Comparison of ENCODE assay signal across 11 cellular contexts in the genomic region with DNA sequence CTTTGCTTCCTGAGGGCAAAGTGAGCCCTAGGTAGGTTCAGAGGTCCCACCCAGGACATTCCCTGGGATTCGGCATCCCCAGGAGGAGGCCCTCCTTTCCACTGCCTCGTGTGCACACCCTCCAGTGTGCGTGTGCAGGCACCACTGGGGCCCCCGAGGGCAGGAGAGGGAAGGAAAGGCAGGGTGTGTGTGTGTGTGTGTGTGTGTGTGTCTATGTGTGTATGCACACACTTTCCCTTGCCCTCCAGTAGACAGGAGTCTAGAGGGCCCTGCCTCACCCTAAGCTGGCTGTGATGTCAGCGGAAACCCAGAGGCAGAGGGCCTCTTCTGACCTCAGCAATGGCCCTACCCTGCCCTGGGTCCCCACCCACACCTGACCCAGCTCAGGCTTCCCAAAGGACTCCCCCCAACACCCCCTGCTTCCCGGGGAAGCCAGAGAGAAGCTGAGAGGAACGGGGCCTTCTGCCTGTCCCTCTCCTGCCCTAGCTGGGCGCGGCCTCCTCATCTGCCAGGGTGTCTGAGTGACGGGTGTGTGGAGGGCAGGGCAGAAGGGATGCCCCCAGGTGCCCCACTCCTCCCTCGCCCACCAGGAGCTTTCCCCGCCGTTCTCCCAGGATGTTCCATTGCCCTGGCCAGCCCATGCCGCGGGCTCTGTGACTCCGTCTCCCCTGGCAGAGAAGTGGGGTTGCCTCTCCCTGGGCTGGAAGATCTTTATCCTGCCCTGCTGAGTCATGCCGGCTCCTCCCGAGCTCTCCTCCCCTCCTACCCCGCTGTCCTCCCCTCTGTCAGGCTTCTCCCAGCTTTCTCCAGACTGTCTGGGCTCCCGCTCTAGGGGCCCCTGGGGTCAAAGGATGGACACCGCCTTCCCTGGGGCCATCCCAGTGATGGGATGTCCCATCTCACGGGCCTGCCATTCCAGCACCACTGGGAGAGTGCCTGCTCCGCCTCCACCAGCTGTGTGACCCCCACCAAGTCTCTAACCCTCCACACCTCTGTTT. TPM values are rescaled to one million over a fixed set of nuclear protein-coding genes. Genes with fewer than 3 reads are reported as not detected.
DNase-seq lines count a peak whose midpoint lies in the region; ATAC-seq and TF ChIP-seq lines count a peak whose summit lies in the region.
"Had no signal": no experiment of that assay in that cellular context is flagged by ENCODE, and none has a peak within 500 bp of the region (broad histone marks: within the 10 kb centered on the region; RNA-seq: fewer than 3 reads in every experiment).

No MANE protein-coding gene starts in this region.

- H3K4me3 Mint-ChIP-seq in CD14-positive monocyte, result no peak overlapping the region
- peak overlapping the region; percentile 4 for H3K4me3 Mint-ChIP-seq in osteocyte (ENCODE audit: unreplicated experiment)

- peaks cover 2 to 3% of the 10 kb centered on the region in 2 donors for H3K36me3 Mint-ChIP-seq in CD14-positive monocyte
- H3K36me3 Mint-ChIP-seq in osteocyte (ENCODE audit: unreplicated experiment), result no peaks in the 10 kb centered on the region

- WGBS in stomach, 5 donors, result 64 to 76% (median 74%) methylated on average over 18 to 23 of the region's 23 CpGs

- H3K27ac Mint-ChIP-seq in CD14-positive monocyte (peak overlapping the region in 2 of 7 donors; percentile 37 to 68), osteocyte (ENCODE audit: unreplicated experiment) (peak overlapping the region; percentile 81)

- H3K4me3 ChIP-seq in choroid plexus epithelial cell (ENCODE audit: low read depth, low read length) (no peak overlapping the region), stomach (no peak overlapping the region)
- H3K4me3 ChIP-seq: tibial artery had no signal

- H3K27me3 Mint-ChIP-seq in CD14-positive monocyte (ENCODE audit: low read depth in 3 of 3), result peaks cover 2 to 9% (median 8%) of the 10 kb centered on the region in 3 donors
- H3K27me3 Mint-ChIP-seq in osteocyte (ENCODE audit: unreplicated experiment), result no peaks in the 10 kb centered on the region

- H3K4me1 Mint-ChIP-seq in CD14-positive monocyte (peaks cover 51% of the 10 kb centered on the region), osteocyte (ENCODE audit: unreplicated experiment) (peaks cover 39% of the 10 kb centered on the region)

- TF ChIP-seq CTCF in CD14-positive monocyte (IDR thresholded peaks at IDR 0.05) (no peak), choroid plexus epithelial cell (conservative IDR thresholded peaks at IDR 0.05; ENCODE audit: low read depth, low read length) (no peak), osteocyte (IDR thresholded peaks at IDR 0.05) (no peak), stomach (IDR thresholded peaks at IDR 0.05) (no peak)

- H3K4me1 ChIP-seq in stomach, result peaks cover 18 to 50% (median 21%) of the 10 kb centered on the region in 4 donors

- no peaks in the 10 kb centered on the region for H3K9me3 Mint-ChIP-seq in CD14-positive monocyte
- no peaks in the 10 kb centered on the region for H3K9me3 Mint-ChIP-seq in osteocyte (ENCODE audit: unreplicated experiment)

- intact Hi-C loops in CD14-positive monocyte (cut with micrococcal nuclease), result loop anchor here in 1 of 2 donors (5.0 kb wide), 1 partner anchor 117 kb away; no protein-coding TSS in a partner anchor
- intact Hi-C loops in stomach (cut with DNase I; ENCODE audit: low total_unique reads), result loop anchor here (5.0 to 10.0 kb wide), 2 partner anchors 32 to 125 kb away; no protein-coding TSS in a partner anchor

- no peaks in the 10 kb centered on the region for H3K36me3 ChIP-seq in stomach
- H3K36me3 ChIP-seq: tibial artery had no signal

- no peak for TF ChIP-seq EP300 in stomach (IDR thresholded peaks at IDR 0.05)

- H3K27me3 ChIP-seq in stomach, result peaks cover 0 to 5% (median 0%) of the 10 kb centered on the region in 3 donors

- TF ChIP-seq POLR2A in stomach (IDR thresholded peaks at IDR 0.05), result no peak

- H3K9me3 ChIP-seq in stomach, result no peaks in the 10 kb centered on the region
- H3K9me3 ChIP-seq: tibial artery had no signal

- peak; percentile 41 for DNase-seq in CD14-positive monocyte (ENCODE audit: low spot score)
- DNase-seq in LoVo (ENCODE audit: low spot score), result peak; percentile 60
- DNase-seq in choroid plexus epithelial cell (ENCODE audit: low read depth), result peak; percentile 47
- DNase-seq in osteocyte (ENCODE audit: extremely low spot score, unreplicated experiment), result no peak
- DNase-seq in stomach, result no peak
- DNase-seq in NCI-H774 (lab: John Stamatoyannopoulos, UW), result no peak
- DNase-seq: NCI-H1930, nucleus accumbens, tibial artery had no signal

- no peak overlapping the region for H3K27ac ChIP-seq in stomach

- ATAC-seq in HG02759 (IDR thresholded peaks at IDR 0.05; ENCODE audit: unreplicated experiment) (no peak), GM18858 (IDR thresholded peaks at IDR 0.05; ENCODE audit: unreplicated experiment) (no peak)

RNA-seq across cellular contexts. Expression of a gene that starts 6.0 kb away (rescaled TPM):
- polyA plus RNA-seq in CD14-positive monocyte (under 1 TPM; 0.44 to 0.94 TPM), stomach (1 to 10 TPM; 2.7 to 5.4 (median 3.2) TPM)
- total RNA-seq in osteocyte (7.2 and 7.8 TPM in 2 replicates), stomach (10 to 100 TPM in 3 of 5 donors, 1 to 10 TPM in 1, not detected in 1; 2.6 to 69.2 (median 17.8) TPM)

RNA-seq across cellular contexts. Expression of a gene that starts 12.4 kb away (rescaled TPM):
- 1 to 10 TPM; 3.7 to 3.8 TPM for polyA plus RNA-seq in CD14-positive monocyte
- 18.5 TPM in 2 replicates for total RNA-seq in osteocyte
- 10 to 100 TPM in 4 of 5 donors, 1 to 10 TPM in 1; 7.0 to 88.9 (median 29.5) TPM for total RNA-seq in stomach
- 10 to 100 TPM; 11.8 to 30.3 (median 17.0) TPM for polyA plus RNA-seq in stomach

RNA-seq across cellular contexts. Expression of a gene that starts 22.3 kb away (rescaled TPM):
- polyA plus RNA-seq in CD14-positive monocyte (100 to 1,000 TPM; 461 to 551 TPM), stomach (100 to 1,000 TPM; 109 to 203 (median 153) TPM)
- total RNA-seq in osteocyte (132 and 140 TPM in 2 replicates), stomach (100 to 1,000 TPM in 2 of 5 donors, 10 to 100 TPM in 3; 28.6 to 229 (median 97.9) TPM)

RNA-seq across cellular contexts. Expression of a gene that starts 24.5 kb away (rescaled TPM):
- polyA plus RNA-seq in CD14-positive monocyte (10 to 100 TPM; 68.6 to 72.9 TPM), stomach (1 to 10 TPM; 2.8 to 6.1 (median 5.5) TPM)
- total RNA-seq in osteocyte (not detected in 2 replicates), stomach (10 to 100 TPM in 1 of 5 donors, 1 to 10 TPM in 3, under 1 TPM in 1; 0.29 to 12.0 (median 3.5) TPM)

RNA-seq across cellular contexts. Expression of a gene that starts 26.0 kb away (rescaled TPM):
- polyA plus RNA-seq in CD14-positive monocyte (100 to 1,000 TPM; 157 to 176 TPM), stomach (100 to 1,000 TPM; 129 to 316 (median 153) TPM)
- total RNA-seq in osteocyte (53.2 and 64.0 TPM in 2 replicates), stomach (100 to 1,000 TPM in 1 of 5 donors, 10 to 100 TPM in 4; 13.8 to 117 (median 54.8) TPM)

Comparison
In these comparisons a context has a peak if more than half of its experiments do, and no peak if none do; other contexts are left out.
1. DNase-seq: peak in CD14-positive monocyte (single experiment), LoVo (single experiment) and choroid plexus epithelial cell (single experiment); none in osteocyte (single experiment), stomach (single experiment) and NCI-H774 (single experiment).